In the genomic region with DNA sequence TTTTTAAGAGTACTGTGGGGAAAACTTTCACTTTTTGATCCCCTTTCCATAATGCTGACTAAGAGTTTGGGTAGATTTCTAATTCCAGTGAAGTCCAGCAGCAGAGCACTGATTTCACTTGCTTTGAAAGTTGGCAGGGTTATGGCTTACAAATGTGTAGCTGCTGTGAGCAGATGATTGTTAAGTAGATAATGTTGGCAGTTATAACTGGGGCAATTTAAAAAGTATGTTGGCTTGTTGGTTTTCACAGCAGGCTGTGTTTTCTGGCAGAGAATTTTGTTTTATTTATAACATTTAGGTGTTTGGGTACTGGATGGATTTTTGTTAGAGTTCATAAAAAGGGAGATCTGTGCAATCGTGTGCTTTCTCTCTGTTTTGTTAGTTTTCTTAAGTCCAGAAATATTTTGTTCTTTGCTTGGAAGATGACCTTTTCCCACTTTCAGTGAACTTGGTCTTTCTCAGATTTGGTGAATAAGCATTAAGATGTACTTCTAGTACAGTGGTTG, we compare ENCODE assay signal across 1 cellular context.
TF ChIP-seq lines count a peak whose summit lies in the region.

No MANE protein-coding gene starts in this region.

TF ChIP-seq in K562, 482 proteins besides CTCF, POLR2A, EP300 and RAD21 (continued from another document):
- TF ChIP-seq, protein P1, sequence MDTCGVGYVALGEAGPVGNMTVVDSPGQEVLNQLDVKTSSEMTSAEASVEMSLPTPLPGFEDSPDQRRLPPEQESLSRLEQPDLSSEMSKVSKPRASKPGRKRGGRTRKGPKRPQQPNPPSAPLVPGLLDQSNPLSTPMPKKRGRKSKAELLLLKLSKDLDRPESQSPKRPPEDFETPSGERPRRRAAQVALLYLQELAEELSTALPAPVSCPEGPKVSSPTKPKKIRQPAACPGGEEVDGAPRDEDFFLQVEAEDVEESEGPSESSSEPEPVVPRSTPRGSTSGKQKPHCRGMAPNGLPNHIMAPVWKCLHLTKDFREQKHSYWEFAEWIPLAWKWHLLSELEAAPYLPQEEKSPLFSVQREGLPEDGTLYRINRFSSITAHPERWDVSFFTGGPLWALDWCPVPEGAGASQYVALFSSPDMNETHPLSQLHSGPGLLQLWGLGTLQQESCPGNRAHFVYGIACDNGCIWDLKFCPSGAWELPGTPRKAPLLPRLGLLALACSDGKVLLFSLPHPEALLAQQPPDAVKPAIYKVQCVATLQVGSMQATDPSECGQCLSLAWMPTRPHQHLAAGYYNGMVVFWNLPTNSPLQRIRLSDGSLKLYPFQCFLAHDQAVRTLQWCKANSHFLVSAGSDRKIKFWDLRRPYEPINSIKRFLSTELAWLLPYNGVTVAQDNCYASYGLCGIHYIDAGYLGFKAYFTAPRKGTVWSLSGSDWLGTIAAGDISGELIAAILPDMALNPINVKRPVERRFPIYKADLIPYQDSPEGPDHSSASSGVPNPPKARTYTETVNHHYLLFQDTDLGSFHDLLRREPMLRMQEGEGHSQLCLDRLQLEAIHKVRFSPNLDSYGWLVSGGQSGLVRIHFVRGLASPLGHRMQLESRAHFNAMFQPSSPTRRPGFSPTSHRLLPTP (IDR thresholded peaks at IDR 0.05; ENCODE audit: borderline replicate concordance, extremely low read depth, insufficient read length) = no peak
- TF ChIP-seq CBX2 (IDR thresholded peaks at IDR 0.05; ENCODE audit: insufficient read depth, low read length, poor library complexity, severe bottlenecking) (no peak), WHSC1 (IDR thresholded peaks at IDR 0.05; ENCODE audit: low read length) (no peak), STAT5B (CRISPR knock-in tag; IDR thresholded peaks at IDR 0.05) (no peak)
